ENCODE assay signal across 8 cellular contexts in genomic region chr11:416051-416756, GRCh38. TPM values are rescaled to one million over a fixed set of nuclear protein-coding genes. Genes with fewer than 3 reads are reported as not detected.
A peak's percentile ranks its signal among the peaks of the same experiment; 100 is the strongest.
DNase-seq lines count a peak whose midpoint lies in the region; ATAC-seq and TF ChIP-seq lines count a peak whose summit lies in the region.

No MANE protein-coding gene starts in this region.

- peak overlapping the region in 1 of 2 donors; percentile 82 for H3K27ac Mint-ChIP-seq in activated naive CD4-positive, alpha-beta T cell treated with anti-CD3 and anti-CD28 coated beads, Interleukin-2, amount 50 U/mL, for 72 hours
- H3K27ac Mint-ChIP-seq in stimulated activated effector memory CD8-positive, alpha-beta T cell treated with anti-CD3 and anti-CD28 coated beads, Interleukin-12 subunit alpha, Interleukin-12 subunit beta, amount 100 ng/mL, for 72 hours, result peak overlapping the region; percentile 64

- no peak for DNase-seq in HFF-Myc (ENCODE audit: extremely low read depth, low read depth)
- no peak for DNase-seq in activated naive CD4-positive, alpha-beta T cell treated with anti-CD3 and anti-CD28 coated beads, Interleukin-2, amount 50 U/mL, for 72 hours (ENCODE audit: low spot score in 2 of 2)
- DNase-seq in stimulated activated effector memory CD8-positive, alpha-beta T cell treated with anti-CD3 and anti-CD28 coated beads, Interleukin-12 subunit alpha, Interleukin-12 subunit beta, amount 100 ng/mL, for 72 hours (ENCODE audit: low spot score in 2 of 2), result no peak
- no peak for DNase-seq in D341Med (ENCODE audit: low spot score)
- no peak for DNase-seq in cortex of kidney (lab: John Stamatoyannopoulos, UW)

- H3K9me3 Mint-ChIP-seq in activated naive CD4-positive, alpha-beta T cell treated with anti-CD3 and anti-CD28 coated beads, Interleukin-2, amount 50 U/mL, for 72 hours, result no peaks in the 10 kb centered on the region
- H3K9me3 Mint-ChIP-seq in stimulated activated effector memory CD8-positive, alpha-beta T cell treated with anti-CD3 and anti-CD28 coated beads, Interleukin-12 subunit alpha, Interleukin-12 subunit beta, amount 100 ng/mL, for 72 hours, result no peaks in the 10 kb centered on the region

- H3K36me3 Mint-ChIP-seq in activated naive CD4-positive, alpha-beta T cell treated with anti-CD3 and anti-CD28 coated beads, Interleukin-2, amount 50 U/mL, for 72 hours, result no peaks in the 10 kb centered on the region
- H3K36me3 Mint-ChIP-seq in stimulated activated effector memory CD8-positive, alpha-beta T cell treated with anti-CD3 and anti-CD28 coated beads, Interleukin-12 subunit alpha, Interleukin-12 subunit beta, amount 100 ng/mL, for 72 hours, result no peaks in the 10 kb centered on the region

- no peaks in the 10 kb centered on the region for H3K9me3 ChIP-seq in iPS-18c (ENCODE audit: control insufficient read depth, insufficient read depth, low read length)

- H3K4me3 ChIP-seq in HFF-Myc (replicated peaks; ENCODE audit: low read depth, low read length), result peak overlapping the region; percentile 29
- H3K4me3 ChIP-seq in iPS-18c (ENCODE audit: insufficient read depth, low read depth, low read length), result peak overlapping the region; percentile 69

- peak; percentile 9 to 12 for ATAC-seq in activated naive CD4-positive, alpha-beta T cell treated with anti-CD3 and anti-CD28 coated beads, Interleukin-2, amount 50 U/mL, for 72 hours
- ATAC-seq in stimulated activated effector memory CD8-positive, alpha-beta T cell treated with anti-CD3 and anti-CD28 coated beads, Interleukin-12 subunit alpha, Interleukin-12 subunit beta, amount 100 ng/mL, for 72 hours, result peak; percentile 4
- ATAC-seq in GM21576 (IDR thresholded peaks at IDR 0.05; ENCODE audit: unreplicated experiment) (no peak), HG03432 (IDR thresholded peaks at IDR 0.05; ENCODE audit: unreplicated experiment) (no peak)

- peaks cover 39% of the 10 kb centered on the region for H3K4me1 Mint-ChIP-seq in stimulated activated effector memory CD8-positive, alpha-beta T cell treated with anti-CD3 and anti-CD28 coated beads, Interleukin-12 subunit alpha, Interleukin-12 subunit beta, amount 100 ng/mL, for 72 hours

- no peak for TF ChIP-seq CTCF in HFF-Myc (IDR thresholded peaks at IDR 0.05; ENCODE audit: low read depth, low read length, missing control alignments)

- H3K4me3 Mint-ChIP-seq in stimulated activated effector memory CD8-positive, alpha-beta T cell treated with anti-CD3 and anti-CD28 coated beads, Interleukin-12 subunit alpha, Interleukin-12 subunit beta, amount 100 ng/mL, for 72 hours, result peak overlapping the region; percentile 84

RNA-seq across cellular contexts. Expression of gene SIGIRR, which starts 1.4 kb away (rescaled TPM):
- total RNA-seq in activated naive CD4-positive, alpha-beta T cell treated with anti-CD3 and anti-CD28 coated beads, Interleukin-2, amount 50 U/mL, for 72 hours, result 10 to 100 TPM; 63.8 to 80.8 TPM

RNA-seq across cellular contexts. Expression of gene PKP3, which starts 22.2 kb away (rescaled TPM):
- under 1 TPM in 1 of 2 donors, not detected in 1; 0.12 TPM for total RNA-seq in activated naive CD4-positive, alpha-beta T cell treated with anti-CD3 and anti-CD28 coated beads, Interleukin-2, amount 50 U/mL, for 72 hours

RNA-seq across cellular contexts. Expression of gene ANO9, which starts 25.6 kb away (rescaled TPM):
- total RNA-seq in activated naive CD4-positive, alpha-beta T cell treated with anti-CD3 and anti-CD28 coated beads, Interleukin-2, amount 50 U/mL, for 72 hours, result 10 to 100 TPM; 61.2 to 69.3 TPM

RNA-seq across cellular contexts. Expression of gene PTDSS2, which starts 33.9 kb away (rescaled TPM):
- total RNA-seq in activated naive CD4-positive, alpha-beta T cell treated with anti-CD3 and anti-CD28 coated beads, Interleukin-2, amount 50 U/mL, for 72 hours, result 10 to 100 TPM; 23.6 to 23.8 TPM

RNA-seq across cellular contexts. Expression of gene B4GALNT4, which starts 46.9 kb away (rescaled TPM):
- 10 to 100 TPM in 1 of 2 donors, 1 to 10 TPM in 1; 6.6 to 13.6 TPM for total RNA-seq in activated naive CD4-positive, alpha-beta T cell treated with anti-CD3 and anti-CD28 coated beads, Interleukin-2, amount 50 U/mL, for 72 hours

Comparison
In these comparisons a context has a peak if more than half of its experiments do, and no peak if none do; other contexts are left out.
1. ATAC-seq: peak in activated naive CD4-positive, alpha-beta T cell treated with anti-CD3 and anti-CD28 coated beads, Interleukin-2, amount 50 U/mL, for 72 hours (2 of 2) and stimulated activated effector memory CD8-positive, alpha-beta T cell treated with anti-CD3 and anti-CD28 coated beads, Interleukin-12 subunit alpha, Interleukin-12 subunit beta, amount 100 ng/mL, for 72 hours (single experiment); none in GM21576 (single experiment) and HG03432 (single experiment).